In the genomic region with DNA sequence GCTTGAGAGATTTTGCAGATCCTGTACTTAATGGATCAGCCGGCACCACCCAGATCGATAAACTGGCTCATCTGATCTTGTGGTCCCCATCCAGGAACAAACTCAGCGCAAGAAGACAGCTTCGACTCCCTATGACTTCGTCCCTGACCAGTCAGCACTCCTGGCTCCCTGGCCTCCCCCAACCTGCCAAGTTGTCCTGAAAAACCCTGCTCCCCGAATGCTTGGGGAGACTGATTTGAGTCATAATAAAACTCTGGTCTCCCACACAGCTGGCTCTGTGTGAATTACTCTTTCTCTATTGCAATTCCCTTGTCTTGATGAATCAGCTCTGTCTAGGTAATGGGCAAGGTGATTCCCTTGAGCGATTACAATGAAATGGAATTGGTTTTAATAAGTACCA, we compare ENCODE assay signal across 1 cellular context.
A peak's percentile ranks its signal among the peaks of the same experiment; 100 is the strongest.
TF ChIP-seq lines count a peak whose summit lies in the region.

No MANE protein-coding gene starts in this region.

TF ChIP-seq in GM12878, 131 proteins besides CTCF, POLR2A, EP300 and RAD21:
- TF ChIP-seq ATF7 (IDR thresholded peaks at IDR 0.05; ENCODE audit: low read depth) (no peak), RUNX3 (IDR thresholded peaks at IDR 0.05; ENCODE audit: low read length) (peak; percentile 31; the same call in 1 of the 2 replicates), FOXM1 (IDR thresholded peaks at IDR 0.05; ENCODE audit: low read depth, low read length) (0 out of 2 replicates have a peak, but pooled peaks have one; percentile 17), IKZF2 (IDR thresholded peaks at IDR 0.05) (peak; percentile 74 to 76), NFIC (IDR thresholded peaks at IDR 0.05; ENCODE audit: low read depth, low read length) (peak; percentile 39; the same call in 1 of the 2 replicates), IKZF1 (conservative IDR thresholded peaks at IDR 0.05) (peak; percentile 68; the same call in 1 of the 2 replicates), MTA2 (IDR thresholded peaks at IDR 0.05; ENCODE audit: low read depth) (peak; percentile 32; the same call in 1 of the 2 replicates), MEF2A (IDR thresholded peaks at IDR 0.05; ENCODE audit: insufficient read depth, low read depth, low read length) (no peak), MEF2B (IDR thresholded peaks at IDR 0.05; ENCODE audit: partially characterized antibody, poor library complexity, severe bottlenecking) (peak; percentile 16), JUNB (IDR thresholded peaks at IDR 0.05) (peak; percentile 57), EED (IDR thresholded peaks at IDR 0.05; ENCODE audit: low read depth) (peak; percentile 70), DPF2 (IDR thresholded peaks at IDR 0.05) (peak; percentile 65; the same call in 1 of the 2 replicates)
- TF ChIP-seq, protein P1, sequence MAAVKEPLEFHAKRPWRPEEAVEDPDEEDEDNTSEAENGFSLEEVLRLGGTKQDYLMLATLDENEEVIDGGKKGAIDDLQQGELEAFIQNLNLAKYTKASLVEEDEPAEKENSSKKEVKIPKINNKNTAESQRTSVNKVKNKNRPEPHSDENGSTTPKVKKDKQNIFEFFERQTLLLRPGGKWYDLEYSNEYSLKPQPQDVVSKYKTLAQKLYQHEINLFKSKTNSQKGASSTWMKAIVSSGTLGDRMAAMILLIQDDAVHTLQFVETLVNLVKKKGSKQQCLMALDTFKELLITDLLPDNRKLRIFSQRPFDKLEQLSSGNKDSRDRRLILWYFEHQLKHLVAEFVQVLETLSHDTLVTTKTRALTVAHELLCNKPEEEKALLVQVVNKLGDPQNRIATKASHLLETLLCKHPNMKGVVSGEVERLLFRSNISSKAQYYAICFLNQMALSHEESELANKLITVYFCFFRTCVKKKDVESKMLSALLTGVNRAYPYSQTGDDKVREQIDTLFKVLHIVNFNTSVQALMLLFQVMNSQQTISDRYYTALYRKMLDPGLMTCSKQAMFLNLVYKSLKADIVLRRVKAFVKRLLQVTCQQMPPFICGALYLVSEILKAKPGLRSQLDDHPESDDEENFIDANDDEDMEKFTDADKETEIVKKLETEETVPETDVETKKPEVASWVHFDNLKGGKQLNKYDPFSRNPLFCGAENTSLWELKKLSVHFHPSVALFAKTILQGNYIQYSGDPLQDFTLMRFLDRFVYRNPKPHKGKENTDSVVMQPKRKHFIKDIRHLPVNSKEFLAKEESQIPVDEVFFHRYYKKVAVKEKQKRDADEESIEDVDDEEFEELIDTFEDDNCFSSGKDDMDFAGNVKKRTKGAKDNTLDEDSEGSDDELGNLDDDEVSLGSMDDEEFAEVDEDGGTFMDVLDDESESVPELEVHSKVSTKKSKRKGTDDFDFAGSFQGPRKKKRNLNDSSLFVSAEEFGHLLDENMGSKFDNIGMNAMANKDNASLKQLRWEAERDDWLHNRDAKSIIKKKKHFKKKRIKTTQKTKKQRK (IDR thresholded peaks at IDR 0.05; ENCODE audit: low read depth, low read length) = no peak
- TF ChIP-seq, protein P2, sequence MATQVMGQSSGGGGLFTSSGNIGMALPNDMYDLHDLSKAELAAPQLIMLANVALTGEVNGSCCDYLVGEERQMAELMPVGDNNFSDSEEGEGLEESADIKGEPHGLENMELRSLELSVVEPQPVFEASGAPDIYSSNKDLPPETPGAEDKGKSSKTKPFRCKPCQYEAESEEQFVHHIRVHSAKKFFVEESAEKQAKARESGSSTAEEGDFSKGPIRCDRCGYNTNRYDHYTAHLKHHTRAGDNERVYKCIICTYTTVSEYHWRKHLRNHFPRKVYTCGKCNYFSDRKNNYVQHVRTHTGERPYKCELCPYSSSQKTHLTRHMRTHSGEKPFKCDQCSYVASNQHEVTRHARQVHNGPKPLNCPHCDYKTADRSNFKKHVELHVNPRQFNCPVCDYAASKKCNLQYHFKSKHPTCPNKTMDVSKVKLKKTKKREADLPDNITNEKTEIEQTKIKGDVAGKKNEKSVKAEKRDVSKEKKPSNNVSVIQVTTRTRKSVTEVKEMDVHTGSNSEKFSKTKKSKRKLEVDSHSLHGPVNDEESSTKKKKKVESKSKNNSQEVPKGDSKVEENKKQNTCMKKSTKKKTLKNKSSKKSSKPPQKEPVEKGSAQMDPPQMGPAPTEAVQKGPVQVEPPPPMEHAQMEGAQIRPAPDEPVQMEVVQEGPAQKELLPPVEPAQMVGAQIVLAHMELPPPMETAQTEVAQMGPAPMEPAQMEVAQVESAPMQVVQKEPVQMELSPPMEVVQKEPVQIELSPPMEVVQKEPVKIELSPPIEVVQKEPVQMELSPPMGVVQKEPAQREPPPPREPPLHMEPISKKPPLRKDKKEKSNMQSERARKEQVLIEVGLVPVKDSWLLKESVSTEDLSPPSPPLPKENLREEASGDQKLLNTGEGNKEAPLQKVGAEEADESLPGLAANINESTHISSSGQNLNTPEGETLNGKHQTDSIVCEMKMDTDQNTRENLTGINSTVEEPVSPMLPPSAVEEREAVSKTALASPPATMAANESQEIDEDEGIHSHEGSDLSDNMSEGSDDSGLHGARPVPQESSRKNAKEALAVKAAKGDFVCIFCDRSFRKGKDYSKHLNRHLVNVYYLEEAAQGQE (IDR thresholded peaks at IDR 0.05; ENCODE audit: low read depth, low read length) = no peak
- TF ChIP-seq, protein P3, sequence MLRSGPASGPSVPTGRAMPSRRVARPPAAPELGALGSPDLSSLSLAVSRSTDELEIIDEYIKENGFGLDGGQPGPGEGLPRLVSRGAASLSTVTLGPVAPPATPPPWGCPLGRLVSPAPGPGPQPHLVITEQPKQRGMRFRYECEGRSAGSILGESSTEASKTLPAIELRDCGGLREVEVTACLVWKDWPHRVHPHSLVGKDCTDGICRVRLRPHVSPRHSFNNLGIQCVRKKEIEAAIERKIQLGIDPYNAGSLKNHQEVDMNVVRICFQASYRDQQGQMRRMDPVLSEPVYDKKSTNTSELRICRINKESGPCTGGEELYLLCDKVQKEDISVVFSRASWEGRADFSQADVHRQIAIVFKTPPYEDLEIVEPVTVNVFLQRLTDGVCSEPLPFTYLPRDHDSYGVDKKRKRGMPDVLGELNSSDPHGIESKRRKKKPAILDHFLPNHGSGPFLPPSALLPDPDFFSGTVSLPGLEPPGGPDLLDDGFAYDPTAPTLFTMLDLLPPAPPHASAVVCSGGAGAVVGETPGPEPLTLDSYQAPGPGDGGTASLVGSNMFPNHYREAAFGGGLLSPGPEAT (IDR thresholded peaks at IDR 0.05; ENCODE audit: low read depth) = peak; percentile 60; the same call in 1 of the 2 replicates
TF ChIP-seq in GM12878: peak in this region for 11.
